8 cellular contexts compared by ENCODE assay signal in genomic region chr7:77651544-77652162, GRCh38. TPM values are rescaled to one million over a fixed set of nuclear protein-coding genes. Genes with fewer than 3 reads are reported as not detected.
DNase-seq lines count a peak whose midpoint lies in the region; TF ChIP-seq lines count a peak whose summit lies in the region.

No MANE protein-coding gene starts in this region.

- no peaks in the 10 kb centered on the region for H3K9me3 ChIP-seq in A673 (ENCODE audit: low read depth, low read length, poor library complexity, severe bottlenecking)
- no peaks in the 10 kb centered on the region for H3K9me3 ChIP-seq in DOHH2 (ENCODE audit: control insufficient read depth, insufficient read depth, low read length)

- DNase-seq in A673 (ENCODE audit: low spot score), result peak; percentile 58
- peak; percentile 4 for DNase-seq in NCI-H146 treated with DMSO at 0.1 percent for 48 hours (lab: John Stamatoyannopoulos, UW; ENCODE audit: unreplicated experiment)
- DNase-seq in activated CD4-positive, alpha-beta T cell treated with anti-CD3 and anti-CD28 coated beads, Interleukin-2, amount 50 U/mL, for 1 hour, result peak; percentile 8
- DNase-seq in glutamatergic neuron, result no peak
- DNase-seq in stimulated activated CD4-positive, alpha-beta T cell treated with anti-CD3 and anti-CD28 coated beads, TNF-alpha, amount 100 ng/mL, for 24 hours (ENCODE audit: low read depth in 3 of 3), result peak in 2 of 3 experiments; percentile 7 to 15
- DNase-seq in NCI-H510A (lab: John Stamatoyannopoulos, UW), result no peak
- DNase-seq in GM19240 (ENCODE audit: insufficient read length, low spot score), result no peak

- TF ChIP-seq CTCF in A673 (conservative IDR thresholded peaks at IDR 0.05; ENCODE audit: low read depth, low read length) (peak; percentile 72), DOHH2 (IDR thresholded peaks at IDR 0.05; ENCODE audit: low read depth, low read length, poor library complexity, severe bottlenecking) (peak; percentile 85), glutamatergic neuron (IDR thresholded peaks at IDR 0.05; ENCODE audit: partially characterized antibody, unreplicated experiment) (peak; percentile 77)

- H3K27me3 ChIP-seq in A673 (replicated peaks; ENCODE audit: insufficient read depth, low read depth, low read length, poor library complexity) (no peaks in the 10 kb centered on the region), DOHH2 (ENCODE audit: control insufficient read depth, low read length) (no peaks in the 10 kb centered on the region)

- H3K36me3 ChIP-seq in A673 (ENCODE audit: insufficient read depth, low read length, poor library complexity, severe bottlenecking) (no peaks in the 10 kb centered on the region), DOHH2 (ENCODE audit: control insufficient read depth, low read length) (no peaks in the 10 kb centered on the region)

- H4K20me1 ChIP-seq in DOHH2 (ENCODE audit: control insufficient read depth, insufficient read depth, low read depth, low read length), result no peaks in the 10 kb centered on the region

- 0 out of 2 replicates have a peak, but pooled peaks cover 3% of the 10 kb centered on the region for H3F3A ChIP-seq in DOHH2 (ENCODE audit: control insufficient read depth, insufficient read depth)

- no TSS peak for BruUV-seq in A673 (replicated peaks; lab: Mats Ljungman, UMichigan)

- intact Hi-C loops in A673 (cut with micrococcal nuclease; ENCODE audit: unreplicated experiment), result loop anchor here (10.0 kb wide), 2 partner anchors 217 to 363 kb away; no protein-coding TSS in a partner anchor

- POLR2A ChIA-PET in A673 (lab: Charles Lee; ENCODE audit: low non-redundant PET), result no interaction called here

- H3K9me2 ChIP-seq in DOHH2 (replicated peaks; ENCODE audit: control insufficient read depth, low read length), result no peaks in the 10 kb centered on the region

- H3K4me3 Mint-ChIP-seq in glutamatergic neuron (ENCODE audit: unreplicated experiment), result no peak overlapping the region

- H3K4me2 ChIP-seq in DOHH2 (ENCODE audit: low read length), result no peak overlapping the region

- H3K9me3 Mint-ChIP-seq in glutamatergic neuron (ENCODE audit: unreplicated experiment), result peaks cover 2% of the 10 kb centered on the region

- no peak overlapping the region for H3K27ac ChIP-seq in A673 (ENCODE audit: low read depth, low read length, poor library complexity, severe bottlenecking)
- no peak overlapping the region for H3K27ac ChIP-seq in DOHH2 (ENCODE audit: low read depth, low read length)

- H3K27ac Mint-ChIP-seq in glutamatergic neuron (ENCODE audit: unreplicated experiment), result no peak overlapping the region

- no peaks in the 10 kb centered on the region for H3K79me2 ChIP-seq in DOHH2 (ENCODE audit: control insufficient read depth, low read length)

- H3K4me1 Mint-ChIP-seq in glutamatergic neuron (ENCODE audit: low read depth, unreplicated experiment), result peaks cover 4% of the 10 kb centered on the region

- CTCF ChIA-PET in A673 (lab: Charles Lee), result interaction anchor here (0.7 to 1.3 kb wide), 5 partner anchors 45 to 147 kb away, joined by 3 to 7 read pairs (median 3); partner anchors contain the start of genes PHTF2 and TMEM60

- no peaks in the 10 kb centered on the region for H3K4me1 ChIP-seq in A673 (ENCODE audit: insufficient read depth, low read length, poor library complexity, severe bottlenecking)
- H3K4me1 ChIP-seq in DOHH2 (ENCODE audit: control insufficient read depth, low read length), result no peaks in the 10 kb centered on the region

- H3K36me3 Mint-ChIP-seq in glutamatergic neuron (ENCODE audit: unreplicated experiment), result no peaks in the 10 kb centered on the region

- H3K27me3 Mint-ChIP-seq in glutamatergic neuron (ENCODE audit: unreplicated experiment), result no peaks in the 10 kb centered on the region

- no peak overlapping the region for H3K4me3 ChIP-seq in A673 (ENCODE audit: low read depth, low read length, poor library complexity, severe bottlenecking)
- H3K4me3 ChIP-seq in DOHH2 (ENCODE audit: low read length), result no peak overlapping the region

RNA-seq across cellular contexts. Expression of gene RSBN1L, which starts 44.6 kb away (rescaled TPM):
- total RNA-seq in A673 (2021) (22.4 and 23.2 TPM in 2 replicates), glutamatergic neuron (ENCODE audit: unreplicated experiment) (27.0 TPM)

Comparison
In these comparisons a context has a peak if more than half of its experiments do, and no peak if none do; other contexts are left out.
1. DNase-seq: peak in A673 (single experiment), NCI-H146 treated with DMSO at 0.1 percent for 48 hours (single experiment), activated CD4-positive, alpha-beta T cell treated with anti-CD3 and anti-CD28 coated beads, Interleukin-2, amount 50 U/mL, for 1 hour (single experiment) and stimulated activated CD4-positive, alpha-beta T cell treated with anti-CD3 and anti-CD28 coated beads, TNF-alpha, amount 100 ng/mL, for 24 hours (2 of 3); none in glutamatergic neuron (single experiment), NCI-H510A (single experiment) and GM19240 (single experiment).
2. Peak in every context shown above with its lines, with median percentiles within 50 percentile points of each other: CTCF ChIP-seq.